Comparison of ENCODE assay signal across 8 cellular contexts in the genomic region with DNA sequence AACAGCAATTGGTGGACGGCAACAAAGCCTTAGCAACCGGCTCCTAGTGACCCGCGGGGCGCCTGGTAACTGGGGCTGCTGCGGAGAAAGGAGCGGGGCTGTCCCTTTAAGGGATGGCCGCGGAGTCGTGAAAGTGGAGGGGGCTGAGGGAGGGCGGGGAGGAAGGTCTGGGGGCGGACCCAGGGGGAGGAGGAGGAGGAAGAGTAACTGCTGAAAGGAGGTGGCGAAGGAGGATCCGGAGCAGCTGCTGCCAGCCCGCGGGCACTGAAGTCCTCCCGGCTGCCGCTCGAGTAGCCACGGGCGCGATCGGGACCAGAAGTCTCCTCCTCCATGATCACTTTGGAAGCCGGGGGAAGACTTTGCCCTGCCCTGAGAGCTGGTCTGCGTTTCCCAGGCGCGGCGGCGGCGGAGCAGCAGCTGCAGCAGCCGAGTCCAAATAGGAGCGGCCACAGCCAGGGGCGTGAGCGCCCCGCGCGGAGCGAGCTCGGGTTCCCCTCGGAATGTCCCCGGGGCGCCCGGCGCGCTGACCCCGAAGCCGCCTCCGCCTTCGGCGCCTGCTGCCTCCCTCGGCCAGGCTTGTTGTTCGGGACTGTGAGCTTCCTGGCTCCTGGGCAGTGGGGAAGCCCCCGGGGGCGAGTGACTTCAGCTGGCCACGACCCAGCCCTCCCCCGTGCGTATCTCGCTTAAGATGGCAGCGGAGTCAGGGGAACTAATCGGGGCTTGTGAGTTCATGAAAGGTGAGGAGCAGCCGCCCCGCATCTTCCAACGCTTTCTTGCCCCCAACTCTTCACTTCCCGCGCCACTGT. TPM values are rescaled to one million over a fixed set of nuclear protein-coding genes. Genes with fewer than 3 reads are reported as not detected.
DNase-seq lines count a peak whose midpoint lies in the region; ATAC-seq and TF ChIP-seq lines count a peak whose summit lies in the region.

A gene with protein sequence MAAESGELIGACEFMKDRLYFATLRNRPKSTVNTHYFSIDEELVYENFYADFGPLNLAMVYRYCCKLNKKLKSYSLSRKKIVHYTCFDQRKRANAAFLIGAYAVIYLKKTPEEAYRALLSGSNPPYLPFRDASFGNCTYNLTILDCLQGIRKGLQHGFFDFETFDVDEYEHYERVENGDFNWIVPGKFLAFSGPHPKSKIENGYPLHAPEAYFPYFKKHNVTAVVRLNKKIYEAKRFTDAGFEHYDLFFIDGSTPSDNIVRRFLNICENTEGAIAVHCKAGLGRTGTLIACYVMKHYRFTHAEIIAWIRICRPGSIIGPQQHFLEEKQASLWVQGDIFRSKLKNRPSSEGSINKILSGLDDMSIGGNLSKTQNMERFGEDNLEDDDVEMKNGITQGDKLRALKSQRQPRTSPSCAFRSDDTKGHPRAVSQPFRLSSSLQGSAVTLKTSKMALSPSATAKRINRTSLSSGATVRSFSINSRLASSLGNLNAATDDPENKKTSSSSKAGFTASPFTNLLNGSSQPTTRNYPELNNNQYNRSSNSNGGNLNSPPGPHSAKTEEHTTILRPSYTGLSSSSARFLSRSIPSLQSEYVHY (plus strand): TSS at position 240 of the 806 bp plus-strand sequence. CDS start 449 bp downstream, at position 689.

- H2AK9ac ChIP-seq in IMR-90 (replicated peaks; ENCODE audit: low read depth, low read length, poor library complexity) = peak within 1 kb of the TSS; percentile 96

- peak within 1 kb of the TSS; percentile 76 for H3K27ac ChIP-seq in IMR-90 (ENCODE audit: insufficient read depth, low read length)

- CTCF ChIA-PET in IMR-90 (lab: Yijun Ruan, JAX) = interaction anchor here (1.9 kb wide), 1 partner anchor 106 kb away, joined by 6 read pairs; no protein-coding TSS in a partner anchor

- peaks cover 9 to 28% of the 10 kb centered on the region in 2 experiments for H3K79me1 ChIP-seq in IMR-90 (ENCODE audit: low read depth in 1 of 2, low read length in 2 of 2)

- peak within 1 kb of the TSS; percentile 54 for H4K91ac ChIP-seq in IMR-90 (ENCODE audit: insufficient read depth, low read depth, low read length)

- peak within 1 kb of the TSS; percentile 43; the same call in 2 of the 3 replicates for H2BK15ac ChIP-seq in IMR-90 (ENCODE audit: low read depth, low read length)

- H3K27me3 ChIP-seq in IMR-90 (ENCODE audit: control insufficient read depth, insufficient read depth, low read length) (no peaks in the 10 kb centered on the region), mucosa of stomach (ENCODE audit: control insufficient read depth, insufficient read depth, low read length) (no peaks in the 10 kb centered on the region)

- TF ChIP-seq RAD21 in IMR-90 (IDR thresholded peaks at IDR 0.05; ENCODE audit: low read length) = no peak

- no peak within 1 kb of the TSS for H2AK5ac ChIP-seq in IMR-90 (ENCODE audit: low read depth, low read length)

- peak within 1 kb of the TSS; percentile 81 for H3K14ac ChIP-seq in IMR-90 (replicated peaks; ENCODE audit: low read depth, low read length)

- H3K4me1 ChIP-seq in IMR-90 (ENCODE audit: control insufficient read depth, insufficient read depth, low read length) = peaks cover 4% of the 10 kb centered on the region; the same call in 1 of the 2 replicates
- H3K4me1 ChIP-seq in mucosa of stomach (ENCODE audit: control insufficient read depth, insufficient read depth, low read length) = peaks cover 21% of the 10 kb centered on the region

- H3K4me2 ChIP-seq in IMR-90 (ENCODE audit: low read depth, low read length) = peak within 1 kb of the TSS; percentile 98

- H3K9me1 ChIP-seq in IMR-90 (ENCODE audit: insufficient read depth, low read length) = peaks cover 4% of the 10 kb centered on the region; the same call in 1 of the 2 replicates

- peak within 1 kb of the TSS; percentile 65; the same call in 1 of the 2 replicates for H2BK20ac ChIP-seq in IMR-90 (ENCODE audit: low read depth, low read length)

- in situ Hi-C loops in IMR-90 (cut with MboI; ENCODE audit: low sequenced_read_pairs) = no loop called here

- H3K9me3 ChIP-seq in IMR-90 (ENCODE audit: control insufficient read depth, insufficient read depth, low read length) (no peaks in the 10 kb centered on the region), mucosa of stomach (ENCODE audit: control insufficient read depth, low read length) (no peaks in the 10 kb centered on the region)

- H3K56ac ChIP-seq in IMR-90 (ENCODE audit: extremely low read depth, insufficient read depth, low read length) = peak within 1 kb of the TSS; percentile 52

- peak; percentile 97 for DNase-seq in DMS114 treated with DMSO at 0.1 percent for 48 hours (lab: John Stamatoyannopoulos, UW; ENCODE audit: unreplicated experiment)
- peak; percentile 94 for DNase-seq in IMR-90
- peak; percentile 98 for DNase-seq in OCI-M1 (lab: John Stamatoyannopoulos, UW)
- peak; percentile 82 for DNase-seq in activated T-cell treated with anti-CD3 and anti-CD28 coated beads for 48 hours (ENCODE audit: low read depth)
- DNase-seq in erythroblast (lab: John Stamatoyannopoulos, UW) = peak; percentile 94 to 95
- peak; percentile 72 to 74 for DNase-seq in stimulated activated CD8-positive, alpha-beta memory T cell treated with anti-CD3 and anti-CD28 coated beads, Interleukin-7, amount 100 ng/mL, for 1 hour (ENCODE audit: low read depth in 2 of 2)

- TF ChIP-seq POLR2A in IMR-90 (IDR thresholded peaks at IDR 0.05; ENCODE audit: low read depth, low read length) = 0 out of 2 replicates have a peak, but pooled peaks have one; percentile 24
- TF ChIP-seq POLR2A in erythroblast (IDR thresholded peaks at IDR 0.05; ENCODE audit: low read length) = peak; percentile 66

- dilution Hi-C loops in IMR-90 (cut with HindIII; ENCODE audit: low sequenced_read_pairs, unreplicated experiment) = no loop called here

- H3K4me3 ChIP-seq in IMR-90 (ENCODE audit: insufficient read depth, low read depth, low read length) = peak within 1 kb of the TSS; percentile 86
- peak within 1 kb of the TSS; percentile 83 for H3K4me3 ChIP-seq in mucosa of stomach (ENCODE audit: low read length)

- peak within 1 kb of the TSS; percentile 59 for H2BK120ac ChIP-seq in IMR-90 (ENCODE audit: low read depth, low read length)

- ATAC-seq in GM21528 (IDR thresholded peaks at IDR 0.05; ENCODE audit: low FRiP score, unreplicated experiment) = peak; percentile 60
- peak; percentile 81 for ATAC-seq in IMR-90 (ENCODE audit: low read depth)

- no peaks in the 10 kb centered on the region for H3K36me3 ChIP-seq in IMR-90 (ENCODE audit: control insufficient read depth, insufficient read depth, low read length)
- H3K36me3 ChIP-seq in mucosa of stomach (ENCODE audit: control insufficient read depth, insufficient read depth, low read length) = no peaks in the 10 kb centered on the region

- POLR2A ChIA-PET in IMR-90 (lab: Charles Lee; ENCODE audit: unreplicated experiment) = interaction anchor here (1.3 kb wide), 1 partner anchor 31 kb away, joined by 3 read pairs; no protein-coding TSS in a partner anchor

- H3K23ac ChIP-seq in IMR-90 (ENCODE audit: low read depth, low read length) = peak within 1 kb of the TSS; percentile 84

- 0 out of 2 replicates have a peak within 1 kb of the TSS, but pooled peaks have one; percentile 66 for H4K5ac ChIP-seq in IMR-90 (ENCODE audit: low read depth, low read length)

- peak within 1 kb of the TSS; percentile 19 to 84 for H4K8ac ChIP-seq in IMR-90 (ENCODE audit: low read depth in 2 of 2, low read length in 2 of 2)

- H3K9ac ChIP-seq in IMR-90 (ENCODE audit: low read depth, low read length) (peak within 1 kb of the TSS; percentile 70), mucosa of stomach (ENCODE audit: low read length) (peak within 1 kb of the TSS; percentile 93)

- H2AFZ ChIP-seq in IMR-90 (replicated peaks; ENCODE audit: low read length, poor library complexity) = peak within 1 kb of the TSS; percentile 97

- no peak for TF ChIP-seq CTCF in IMR-90 (conservative IDR thresholded peaks at IDR 0.05; ENCODE audit: low read depth, low read length)

- peak within 1 kb of the TSS; percentile 63 for H3K18ac ChIP-seq in IMR-90 (ENCODE audit: low read depth, low read length)

- H4K20me1 ChIP-seq in IMR-90 (ENCODE audit: insufficient read depth, low read length) = 0 out of 2 replicates have a peak, but pooled peaks cover 5% of the 10 kb centered on the region

- H2BK5ac ChIP-seq in IMR-90 (ENCODE audit: low read depth, low read length, poor library complexity, severe bottlenecking) = peak within 1 kb of the TSS; percentile 59

- peak within 1 kb of the TSS; percentile 58 for H3K4ac ChIP-seq in IMR-90 (ENCODE audit: low read depth, low read length)

- intact Hi-C loops in IMR-90 (cut with micrococcal nuclease) = loop anchor here (5.0 to 10.0 kb wide), 3 partner anchors 85 to 548 kb away; partner anchors contain the start of gene RTCA

- no TSS peak for BruUV-seq in IMR-90 (replicated peaks; lab: Mats Ljungman, UMichigan)

- WGBS in IMR-90 (ENCODE audit: extremely low coverage in 2 of 2, insufficient read length in 1 of 2), 2 experiments = 0% methylated on average over 27 of the region's 65 CpGs; no CpG with 5 or more reads in 1 of the 2 experiments

TF ChIP-seq in IMR-90, 13 proteins besides CTCF, POLR2A, EP300 and RAD21 (continues in another document):
- TF ChIP-seq SMC3 (IDR thresholded peaks at IDR 0.05; ENCODE audit: low read depth, low read length) (no peak), MAZ (IDR thresholded peaks at IDR 0.05; ENCODE audit: borderline replicate concordance, low read depth, low read length) (peak; percentile 90), NFE2L2 (IDR thresholded peaks at IDR 0.05; ENCODE audit: low read depth, low read length) (no peak), MXI1 (IDR thresholded peaks at IDR 0.05; ENCODE audit: borderline replicate concordance, low read depth, low read length) (0 out of 2 replicates have a peak, but pooled peaks have one; percentile 58), BHLHE40 (IDR thresholded peaks at IDR 0.05; ENCODE audit: low read depth, low read length) (no peak)
- TF ChIP-seq, protein P1, sequence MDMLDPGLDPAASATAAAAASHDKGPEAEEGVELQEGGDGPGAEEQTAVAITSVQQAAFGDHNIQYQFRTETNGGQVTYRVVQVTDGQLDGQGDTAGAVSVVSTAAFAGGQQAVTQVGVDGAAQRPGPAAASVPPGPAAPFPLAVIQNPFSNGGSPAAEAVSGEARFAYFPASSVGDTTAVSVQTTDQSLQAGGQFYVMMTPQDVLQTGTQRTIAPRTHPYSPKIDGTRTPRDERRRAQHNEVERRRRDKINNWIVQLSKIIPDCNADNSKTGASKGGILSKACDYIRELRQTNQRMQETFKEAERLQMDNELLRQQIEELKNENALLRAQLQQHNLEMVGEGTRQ (IDR thresholded peaks at IDR 0.05; ENCODE audit: low read depth, low read length) = no peak

RNA-seq across cellular contexts. Expression of the gene that starts here (rescaled TPM):
- total RNA-seq in IMR-90 (2012; rRNA removed) = 3.0 and 3.9 TPM in 2 replicates
- 1.5 and 1.7 TPM in 2 replicates for polyA plus RNA-seq in IMR-90 (2012; rRNA removed)
- 0.47 and 0.54 TPM in 2 replicates for polyA plus RNA-seq in IMR-90 (2012; cell fraction: cytosol; rRNA removed)
- 1.4 and 5.7 TPM in 2 replicates for polyA plus RNA-seq in IMR-90 (2012; cell fraction: nucleus; rRNA removed; ENCODE audit: low replicate concordance)

Comparison
In these comparisons a context has a peak if more than half of its experiments do, and no peak if none do; other contexts are left out.
1. Peak in every context shown above with its lines: DNase-seq, ATAC-seq, H3K4me3 ChIP-seq and H3K27ac ChIP-seq.